In the genomic region with DNA sequence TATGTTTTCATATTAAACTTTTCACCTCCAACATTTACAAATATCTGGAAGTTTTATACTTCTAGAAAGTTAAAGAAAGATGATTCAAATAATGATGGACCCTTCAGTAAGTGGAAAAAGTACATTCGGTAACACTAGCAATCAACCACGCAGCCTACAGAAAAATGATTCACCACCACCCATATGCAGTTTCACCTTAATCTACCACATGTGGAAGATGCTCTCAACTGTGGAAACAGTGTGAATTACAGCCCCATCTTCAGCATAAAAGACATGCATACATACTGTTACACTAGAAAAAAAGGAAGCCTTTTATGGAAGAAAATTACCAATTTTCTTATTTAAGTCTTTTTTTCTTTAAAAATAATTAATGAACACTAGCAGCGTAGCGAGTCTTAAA, we compare ENCODE assay signal across 16 cellular contexts. TPM values are rescaled to one million over a fixed set of nuclear protein-coding genes. Genes with fewer than 3 reads are reported as not detected.
"Had no signal": no experiment of that assay in that cellular context is flagged by ENCODE, and none has a peak within 500 bp of the region (broad histone marks: within the 10 kb centered on the region; RNA-seq: fewer than 3 reads in every experiment).

No MANE protein-coding gene starts in this region.

- H3K4me3 Mint-ChIP-seq: activated CD4-positive, alpha-beta memory T cell treated with anti-CD3 and anti-CD28 coated beads, Interleukin-2, amount 10 ng/mL, durations not matched to agents 7 days and 5 days; neural crest cell had no signal

- H3K27ac Mint-ChIP-seq: activated CD4-positive, alpha-beta memory T cell treated with anti-CD3 and anti-CD28 coated beads, Interleukin-2, amount 10 ng/mL, durations not matched to agents 7 days and 5 days had no signal

- H3K27ac ChIP-seq: cardiac muscle cell, gastrocnemius medialis, heart right ventricle had no signal

- H3K36me3 ChIP-seq: cardiac muscle cell, gastrocnemius medialis, heart right ventricle had no signal

- H3K4me1 ChIP-seq: gastrocnemius medialis had no signal

- H3K9me3 ChIP-seq: gastrocnemius medialis, heart right ventricle had no signal

- DNase-seq: activated CD4-positive, alpha-beta memory T cell treated with anti-CD3 and anti-CD28 coated beads, Interleukin-2, amount 10 ng/mL, durations not matched to agents 7 days and 5 days; activated CD4-positive, alpha-beta T cell treated with anti-CD3 and anti-CD28 coated beads for 1 hour; activated CD8-positive, alpha-beta memory T cell treated with anti-CD3 and anti-CD28 coated beads, Interleukin-2, amount 50 U/mL, for 48 hours; activated naive CD4-positive, alpha-beta T cell treated with Interleukin-2 at 50 U/mL for 16 hours; gastrocnemius medialis; heart right ventricle; mesenchymal stem cell; stimulated activated CD4-positive, alpha-beta T cell treated with anti-CD3 and anti-CD28 coated beads, Interleukin-15, amount 100 ng/mL, for 24 hours; stimulated activated CD4-positive, alpha-beta T cell treated with anti-CD3 and anti-CD28 coated beads, Interleukin-4, amount 100 ng/mL, for 24 hours; substantia nigra; SW 1271; trophoblast cell had no signal

- H3K4me3 ChIP-seq: cardiac muscle cell had no signal

- H3K4me1 Mint-ChIP-seq: activated CD4-positive, alpha-beta memory T cell treated with anti-CD3 and anti-CD28 coated beads, Interleukin-2, amount 10 ng/mL, durations not matched to agents 7 days and 5 days; neural crest cell had no signal

- ATAC-seq: gastrocnemius medialis, heart right ventricle had no signal

- H3K9me3 Mint-ChIP-seq: activated CD4-positive, alpha-beta memory T cell treated with anti-CD3 and anti-CD28 coated beads, Interleukin-2, amount 10 ng/mL, durations not matched to agents 7 days and 5 days; neural crest cell had no signal

RNA-seq across cellular contexts. Expression of a gene that starts 1.1 kb away (rescaled TPM):
- total RNA-seq: activated CD4-positive, alpha-beta memory T cell treated with anti-CD3 and anti-CD28 coated beads, Interleukin-2, amount 10 ng/mL, durations not matched to agents 7 days and 5 days; cardiac muscle cell; endothelial cell of umbilical vein; neural crest cell; osteocyte had no signal
